In genomic region chr15:78263907-78264303, GRCh38 we compare ENCODE assay signal across 10 cellular contexts. TPM values are rescaled to one million over a fixed set of nuclear protein-coding genes. Genes with fewer than 3 reads are reported as not detected.
A peak's percentile ranks its signal among the peaks of the same experiment; 100 is the strongest.
DNase-seq lines count a peak whose midpoint lies in the region; TF ChIP-seq lines count a peak whose summit lies in the region.
"Had no signal": no experiment of that assay in that cellular context is flagged by ENCODE, and none has a peak within 500 bp of the region (broad histone marks: within the 10 kb centered on the region; RNA-seq: fewer than 3 reads in every experiment).

No MANE protein-coding gene starts in this region.

- no TSS peak for BruUV-seq in MCF 10A (replicated peaks; lab: Mats Ljungman, UMichigan)

- H3K4me3 ChIP-seq in breast epithelium, result peak overlapping the region; percentile 64 to 84 (median 72)
- peak overlapping the region; percentile 67 for H3K4me3 ChIP-seq in colonic mucosa
- peak overlapping the region; percentile 48 to 81 for H3K4me3 ChIP-seq in mucosa of rectum (ENCODE audit: low read length in 2 of 2)

- H3K4me1 ChIP-seq in breast epithelium (no peaks in the 10 kb centered on the region), colonic mucosa (peaks cover 7% of the 10 kb centered on the region), mucosa of rectum (ENCODE audit: control insufficient read depth in 2 of 2, insufficient read depth in 2 of 2, low read length in 2 of 2) (peaks cover 8 to 20% of the 10 kb centered on the region in 2 donors)

- H3K36me3 ChIP-seq in breast epithelium (no peaks in the 10 kb centered on the region), colonic mucosa (no peaks in the 10 kb centered on the region), mucosa of rectum (ENCODE audit: control insufficient read depth in 2 of 2, insufficient read depth in 2 of 2, low read length in 2 of 2) (peaks cover 0 to 4% of the 10 kb centered on the region in 2 donors)

- no peaks in the 10 kb centered on the region for H3K27me3 ChIP-seq in breast epithelium
- H3K27me3 ChIP-seq in colonic mucosa, result no peaks in the 10 kb centered on the region
- H3K27me3 ChIP-seq in mucosa of rectum (ENCODE audit: control insufficient read depth in 2 of 2, insufficient read depth in 2 of 2, low read length in 2 of 2), result no peaks in the 10 kb centered on the region

- H3K27ac ChIP-seq in breast epithelium (peak overlapping the region; percentile 81 to 92), colonic mucosa (peak overlapping the region; percentile 55), mucosa of rectum (ENCODE audit: low read depth in 2 of 2, low read length in 2 of 2) (peak overlapping the region; percentile 79 to 83)
- H3K27ac ChIP-seq: C4-2B, HL-60 had no signal

- peaks cover 4% of the 10 kb centered on the region for H3K4me1 Mint-ChIP-seq in MCF 10A (ENCODE audit: insufficient read depth, unreplicated experiment)

- H3K9me3 ChIP-seq in breast epithelium (no peaks in the 10 kb centered on the region), colonic mucosa (no peaks in the 10 kb centered on the region), mucosa of rectum (ENCODE audit: control insufficient read depth in 2 of 2, low read length in 2 of 2) (no peaks in the 10 kb centered on the region)

- DNase-seq in breast epithelium (ENCODE audit: low spot score in 2 of 2) (no peak), MCF 10A (ENCODE audit: unreplicated experiment) (no peak), colonic mucosa (peak; percentile 82), ureter (ENCODE audit: low spot score) (peak; percentile 56), Ammon's horn (ENCODE audit: low spot score) (no peak), superior temporal gyrus (ENCODE audit: extremely low spot score) (no peak), DMS153 treated with DMSO at 0.1 percent for 48 hours (lab: John Stamatoyannopoulos, UW; ENCODE audit: unreplicated experiment) (no peak)

- H3K9me3 Mint-ChIP-seq in MCF 10A (ENCODE audit: unreplicated experiment), result no peaks in the 10 kb centered on the region

- H3K9ac ChIP-seq in colonic mucosa (ENCODE audit: low read depth in 2 of 2, low read length in 2 of 2) (peak overlapping the region; percentile 56 to 68), mucosa of rectum (ENCODE audit: low read depth in 1 of 2, low read length in 2 of 2) (peak overlapping the region; percentile 68 to 89)

- no peak overlapping the region for H3K27ac Mint-ChIP-seq in MCF 10A (ENCODE audit: low read depth, unreplicated experiment)

- POLR2A ChIA-PET in MCF 10A (lab: Yijun Ruan, JAX), result no interaction called here

- H3K36me3 Mint-ChIP-seq in MCF 10A (ENCODE audit: insufficient read depth, unreplicated experiment), result peaks cover 6% of the 10 kb centered on the region

- no peaks in the 10 kb centered on the region for H3K27me3 Mint-ChIP-seq in MCF 10A (ENCODE audit: insufficient read depth, unreplicated experiment)

- no peak overlapping the region for H3K4me3 Mint-ChIP-seq in MCF 10A (ENCODE audit: unreplicated experiment)

- no peak for TF ChIP-seq CTCF in breast epithelium (IDR thresholded peaks at IDR 0.05)
- TF ChIP-seq CTCF in MCF 10A (IDR thresholded peaks at IDR 0.05; ENCODE audit: unreplicated experiment), result no peak
- no peak for TF ChIP-seq CTCF in colonic mucosa (IDR thresholded peaks at IDR 0.05)

- intact Hi-C loops in breast epithelium (cut with DNase I; ENCODE audit: low total_unique reads) (no loop called here), MCF 10A (cut with micrococcal nuclease) (no loop called here), colonic mucosa (cut with DNase I) (no loop called here)

- no peak for TF ChIP-seq POLR2A in breast epithelium (IDR thresholded peaks at IDR 0.05)

- CTCF ChIA-PET in MCF 10A (lab: Yijun Ruan, JAX), result no interaction called here

RNA-seq across cellular contexts. Expression of gene DNAJA4, which starts 0.5 kb away (rescaled TPM):
- total RNA-seq in breast epithelium (10 to 100 TPM; 16.0 to 28.1 (median 22.6) TPM), MCF 10A (2022) (not detected in 2 replicates), colonic mucosa (10 to 100 TPM; 42.6 to 54.5 TPM), ureter (78.0 TPM)

RNA-seq across cellular contexts. Expression of gene ACSBG1, which starts 29.5 kb away (rescaled TPM):
- total RNA-seq in breast epithelium (1 to 10 TPM in 2 of 3 donors, not detected in 1; 1.9 to 2.0 TPM), MCF 10A (2022) (not detected in 2 replicates), colonic mucosa (under 1 TPM; 0.58 to 0.59 TPM), ureter (1.6 TPM)

RNA-seq across cellular contexts. Expression of gene SKIC8, which starts 35.5 kb away (rescaled TPM):
- total RNA-seq in breast epithelium (10 to 100 TPM; 63.5 to 98.8 (median 96.0) TPM), MCF 10A (2022) (54.3 and 56.2 TPM in 2 replicates), colonic mucosa (10 to 100 TPM; 35.9 to 47.0 TPM), ureter (55.7 TPM)

Comparison
In these comparisons a context has a peak if more than half of its experiments do, and no peak if none do; other contexts are left out.
1. RNA of gene DNAJA4, which starts 0.5 kb away (total RNA-seq): 78.0 TPM in ureter (single experiment), 42.6 to 54.5 TPM in colonic mucosa and 16.0 to 28.1 TPM in breast epithelium; not detected in MCF 10A; every median in the first group is over 10 times any median in the second.
2. DNase-seq: peak in colonic mucosa (single experiment) and ureter (single experiment); none in breast epithelium (0 of 2), MCF 10A (single experiment), Ammon's horn (single experiment), superior temporal gyrus (single experiment) and DMS153 treated with DMSO at 0.1 percent for 48 hours (single experiment).
3. Peak in every context shown above with its lines, with median percentiles within 50 percentile points of each other: H3K27ac ChIP-seq and H3K4me3 ChIP-seq.